In genomic region chr14:101774814-101775213, GRCh38 we compare ENCODE assay signal across 15 cellular contexts. TPM values are rescaled to one million over a fixed set of nuclear protein-coding genes. Genes with fewer than 3 reads are reported as not detected.
A peak's percentile ranks its signal among the peaks of the same experiment; 100 is the strongest.
DNase-seq lines count a peak whose midpoint lies in the region; ATAC-seq and TF ChIP-seq lines count a peak whose summit lies in the region.
"Had no signal": no experiment of that assay in that cellular context is flagged by ENCODE, and none has a peak within 500 bp of the region (broad histone marks: within the 10 kb centered on the region; RNA-seq: fewer than 3 reads in every experiment).

No MANE protein-coding gene starts in this region.

- no peaks in the 10 kb centered on the region for H3K9me2 ChIP-seq in OCI-LY7 (ENCODE audit: insufficient read depth, low read length)

- no peaks in the 10 kb centered on the region for H4K20me1 ChIP-seq in OCI-LY7 (ENCODE audit: insufficient read depth, low read length)

- no peak overlapping the region for H3K4me3 ChIP-seq in CD8-positive, alpha-beta T cell (ENCODE audit: low read depth, low read length)
- H3K4me3 ChIP-seq in HEK293 (ENCODE audit: low read depth, low read length) (no peak overlapping the region), OCI-LY7 (ENCODE audit: low read depth, low read length, poor library complexity, severe bottlenecking) (peak overlapping the region; percentile 49)
- H3K4me3 ChIP-seq: testis had no signal

- CTCF ChIA-PET in CD8-positive, alpha-beta T cell (lab: Charles Lee): interaction anchor here (0.9 to 1.1 kb wide), 2 partner anchors 50 to 67 kb away, joined by 3 to 4 read pairs; no protein-coding TSS in a partner anchor
- CTCF ChIA-PET in HEK293 (lab: Yijun Ruan, JAX) (no interaction called here), OCI-LY7 (lab: Charles Lee; ENCODE audit: unreplicated experiment) (no interaction called here)

- no peak overlapping the region for H3K4me3 Mint-ChIP-seq in CD8-positive, alpha-beta T cell

- ATAC-seq in CD8-positive, alpha-beta T cell: no peak
- ATAC-seq in HG02798 (IDR thresholded peaks at IDR 0.05; ENCODE audit: poor library complexity, unreplicated experiment) (no peak), HG02588 (IDR thresholded peaks at IDR 0.05; ENCODE audit: unreplicated experiment) (no peak), GM21576 (IDR thresholded peaks at IDR 0.05; ENCODE audit: unreplicated experiment) (no peak)
- ATAC-seq: PC-3 had no signal

- no peaks in the 10 kb centered on the region for H3K4me1 ChIP-seq in CD8-positive, alpha-beta T cell (ENCODE audit: insufficient read depth, low read length)
- H3K4me1 ChIP-seq in HEK293 (ENCODE audit: control insufficient read depth, insufficient read depth, low read length) (peaks cover 13% of the 10 kb centered on the region), OCI-LY7 (ENCODE audit: insufficient read depth, low read length, poor library complexity, severe bottlenecking) (peaks cover 84% of the 10 kb centered on the region)

- peaks cover 8% of the 10 kb centered on the region for H3K36me3 Mint-ChIP-seq in CD8-positive, alpha-beta T cell

- no peaks in the 10 kb centered on the region for H3K27me3 Mint-ChIP-seq in CD8-positive, alpha-beta T cell (ENCODE audit: low read depth)

- TSS peak; percentile 90 for BruUV-seq in OCI-LY7 (replicated peaks; lab: Mats Ljungman, UMichigan)

- POLR2A ChIA-PET in CD8-positive, alpha-beta T cell (lab: Charles Lee): no interaction called here
- POLR2A ChIA-PET in HEK293 (lab: Yijun Ruan, JAX) (no interaction called here), OCI-LY7 (lab: Charles Lee) (interaction anchor here (1.4 to 12.2 kb wide), 3 partner anchors 37 to 51 kb away, joined by 3 to 165 read pairs (median 7); no protein-coding TSS in a partner anchor)

- H3K36me3 ChIP-seq in CD8-positive, alpha-beta T cell (ENCODE audit: insufficient read depth, low read length): no peaks in the 10 kb centered on the region
- H3K36me3 ChIP-seq in HEK293 (ENCODE audit: control insufficient read depth in 2 of 2, insufficient read depth in 1 of 2, low read length in 2 of 2) (no peaks in the 10 kb centered on the region), OCI-LY7 (ENCODE audit: insufficient read depth, low read length) (peaks cover 7% of the 10 kb centered on the region; the same call in 1 of the 2 replicates)

- peak overlapping the region; percentile 13; the same call in 1 of the 2 replicates for H2AFZ ChIP-seq in OCI-LY7 (ENCODE audit: low read length)

- H3K27me3 ChIP-seq in CD8-positive, alpha-beta T cell (ENCODE audit: insufficient read depth, low read length): no peaks in the 10 kb centered on the region
- H3K27me3 ChIP-seq: testis had no signal

- no peak for TF ChIP-seq CTCF in CD8-positive, alpha-beta T cell (IDR thresholded peaks at IDR 0.05)
- TF ChIP-seq CTCF in HEK293 (tag by site-specific recombination; IDR thresholded peaks at IDR 0.05) (no peak), OCI-LY7 (conservative IDR thresholded peaks at IDR 0.05; ENCODE audit: low read length) (peak; percentile 45; the same call in 1 of the 2 replicates)

- H3K9me3 Mint-ChIP-seq in CD8-positive, alpha-beta T cell: no peaks in the 10 kb centered on the region

- H3K4me2 ChIP-seq in OCI-LY7 (ENCODE audit: low read length): peak overlapping the region; percentile 71

- intact Hi-C loops in CD8-positive, alpha-beta T cell (cut with DNase I, micrococcal nuclease): loop anchor here (5.0 kb wide), 1 partner anchor 117 kb away; no protein-coding TSS in a partner anchor
- intact Hi-C loops in OCI-LY7 (cut with micrococcal nuclease; ENCODE audit: unreplicated experiment): loop anchor here (1.0 to 5.0 kb wide), 3 partner anchors 34 to 101 kb away; no protein-coding TSS in a partner anchor

- peaks cover 4% of the 10 kb centered on the region; the same call in 1 of the 2 replicates for H3K79me2 ChIP-seq in OCI-LY7 (ENCODE audit: insufficient read depth, low read depth, low read length)

- DNase-seq in CD8-positive, alpha-beta T cell: no peak
- DNase-seq in OCI-LY7 (ENCODE audit: low spot score): peak; percentile 77
- peak; percentile 95 for DNase-seq in myocyte (ENCODE audit: low read depth)
- no peak for DNase-seq in stimulated activated CD4-positive, alpha-beta T cell treated with anti-CD3 and anti-CD28 coated beads, Interleukin-2, amount 100 ng/mL, for 24 hours
- DNase-seq: activated CD8-positive, alpha-beta memory T cell treated with anti-CD3 and anti-CD28 coated beads for 24 hours; foreskin melanocyte; NCI-H1105; NCI-H446; PC-3; testis had no signal

- no peaks in the 10 kb centered on the region for H3K9me3 ChIP-seq in CD8-positive, alpha-beta T cell (ENCODE audit: low read length)
- H3K9me3 ChIP-seq in HEK293 (ENCODE audit: control insufficient read depth, insufficient read depth, low read depth, low read length): no peaks in the 10 kb centered on the region
- peaks cover 9% of the 10 kb centered on the region; the same call in 1 of the 2 replicates for H3K9me3 ChIP-seq in OCI-LY7 (ENCODE audit: low read length)
- H3K9me3 ChIP-seq: testis had no signal

- H3K4me1 Mint-ChIP-seq in CD8-positive, alpha-beta T cell (ENCODE audit: low read depth): peaks cover 42% of the 10 kb centered on the region

- peak overlapping the region; percentile 58 for H3K27ac Mint-ChIP-seq in CD8-positive, alpha-beta T cell

- no peak overlapping the region for H3K27ac ChIP-seq in CD8-positive, alpha-beta T cell (ENCODE audit: low read depth, low read length)
- no peak overlapping the region for H3K27ac ChIP-seq in HEK293 (ENCODE audit: extremely low read depth, low read depth, low read length)
- H3K27ac ChIP-seq in OCI-LY7 (ENCODE audit: low read depth, low read length, poor library complexity, severe bottlenecking): peak overlapping the region; percentile 96
- H3K27ac ChIP-seq: testis, VCaP had no signal

TF ChIP-seq in HEK293, 187 proteins besides CTCF, POLR2A, EP300 and RAD21:
- peak; percentile 81 for TF ChIP-seq SCRT2 (tag by site-specific recombination; IDR thresholded peaks at IDR 0.05)
- no peak for TF ChIP-seq ZNF48 (tag by site-specific recombination; IDR thresholded peaks at IDR 0.05)

RNA-seq across cellular contexts. Expression of gene PPP2R5C, which starts 13.3 kb away (rescaled TPM):
- 100 to 1,000 TPM; 557 to 560 TPM for total RNA-seq in CD8-positive, alpha-beta T cell
- total RNA-seq in OCI-LY7 (2014; rRNA removed; shearing (Covaris generic)): 134 and 161 TPM in 2 replicates
- 236 and 264 TPM in 2 replicates for total RNA-seq in OCI-LY7 (2022)
- 98.0 and 103 TPM in 2 replicates for total RNA-seq in myocyte
- polyA plus RNA-seq in myocyte (2012): 62.9 TPM

Comparison
In these comparisons a context has a peak if more than half of its experiments do, and no peak if none do; other contexts are left out.
1. DNase-seq: peak in OCI-LY7 (single experiment) and myocyte (single experiment); none in CD8-positive, alpha-beta T cell (0 of 7) and stimulated activated CD4-positive, alpha-beta T cell treated with anti-CD3 and anti-CD28 coated beads, Interleukin-2, amount 100 ng/mL, for 24 hours (0 of 2).